8 cellular contexts compared by ENCODE assay signal in genomic region chr4:88613417-88613875, GRCh38. TPM values are rescaled to one million over a fixed set of nuclear protein-coding genes. Genes with fewer than 3 reads are reported as not detected.
DNase-seq lines count a peak whose midpoint lies in the region; ATAC-seq and TF ChIP-seq lines count a peak whose summit lies in the region.

No MANE protein-coding gene starts in this region.

- H3K9me3 ChIP-seq in gastroesophageal sphincter: no peaks in the 10 kb centered on the region

- peaks cover 0 to 6% of the 10 kb centered on the region in 2 donors for H3K36me3 ChIP-seq in gastroesophageal sphincter

- WGBS in gastroesophageal sphincter (ENCODE audit: low coverage in 1 of 2), 2 donors: 56 to 64% methylated on average over 4 to 5 of the region's 5 CpGs

- ATAC-seq in Right ventricle myocardium inferior (peak; percentile 35), gastroesophageal sphincter (no peak), HG02852 (IDR thresholded peaks at IDR 0.05; ENCODE audit: unreplicated experiment) (no peak)
- ATAC-seq in stimulated activated naive CD8-positive, alpha-beta T cell treated with anti-CD3 and anti-CD28 coated beads, Interleukin-15, Interleukin-2, amounts not matched to agents 100 U/mL and 50 U/mL, for 24 hours: peak; percentile 50

- intact Hi-C loops in Right ventricle myocardium inferior (cut with DNase I): no loop called here
- intact Hi-C loops in cardiac septum (cut with DNase I): loop anchor here (2.0 kb wide), 1 partner anchor 21 kb away; the partner anchor contains the start of gene HERC3

- no peak for DNase-seq in Right ventricle myocardium inferior (ENCODE audit: missing footprints)
- DNase-seq in cardiac septum (ENCODE audit: low spot score): no peak
- DNase-seq in NAMALWA (ENCODE audit: low spot score): peak; percentile 63
- peak; percentile 15 for DNase-seq in UCSD-AML1 (lab: John Stamatoyannopoulos, UW; ENCODE audit: unreplicated experiment)
- peak; percentile 16 for DNase-seq in stimulated activated naive CD8-positive, alpha-beta T cell treated with anti-CD3 and anti-CD28 coated beads, Interleukin-15, Interleukin-2, amounts not matched to agents 100 U/mL and 50 U/mL, for 24 hours
- no peak for DNase-seq in SIG-M5 (lab: John Stamatoyannopoulos, UW)

- TF ChIP-seq POLR2A in gastroesophageal sphincter (IDR thresholded peaks at IDR 0.05): no peak

- TF ChIP-seq EP300 in gastroesophageal sphincter (IDR thresholded peaks at IDR 0.05): no peak

- TF ChIP-seq CTCF in gastroesophageal sphincter (IDR thresholded peaks at IDR 0.05): no peak

- peaks cover 32 to 75% (median 33%) of the 10 kb centered on the region in 3 donors for H3K4me1 ChIP-seq in gastroesophageal sphincter

- peak overlapping the region; percentile 82 to 91 (median 84) for H3K27ac ChIP-seq in gastroesophageal sphincter

- H3K4me3 ChIP-seq in gastroesophageal sphincter: no peak overlapping the region

- H3K27me3 ChIP-seq in gastroesophageal sphincter: no peaks in the 10 kb centered on the region

RNA-seq across cellular contexts. Expression of gene HERC3, which starts 21.2 kb away (rescaled TPM):
- total RNA-seq in Right ventricle myocardium inferior: 49.5 TPM
- 46.3 TPM for total RNA-seq in cardiac septum
- 10 to 100 TPM; 45.0 to 60.7 (median 51.9) TPM for total RNA-seq in gastroesophageal sphincter

Comparison
In these comparisons a context has a peak if more than half of its experiments do, and no peak if none do; other contexts are left out.
1. ATAC-seq: peak in Right ventricle myocardium inferior (single experiment) and stimulated activated naive CD8-positive, alpha-beta T cell treated with anti-CD3 and anti-CD28 coated beads, Interleukin-15, Interleukin-2, amounts not matched to agents 100 U/mL and 50 U/mL, for 24 hours (single experiment); none in gastroesophageal sphincter (single experiment) and HG02852 (single experiment).
2. DNase-seq: peak in NAMALWA (single experiment), UCSD-AML1 (single experiment) and stimulated activated naive CD8-positive, alpha-beta T cell treated with anti-CD3 and anti-CD28 coated beads, Interleukin-15, Interleukin-2, amounts not matched to agents 100 U/mL and 50 U/mL, for 24 hours (single experiment); none in Right ventricle myocardium inferior (single experiment), cardiac septum (single experiment) and SIG-M5 (single experiment).